ENCODE assay signal across 26 cellular contexts in the genomic region with DNA sequence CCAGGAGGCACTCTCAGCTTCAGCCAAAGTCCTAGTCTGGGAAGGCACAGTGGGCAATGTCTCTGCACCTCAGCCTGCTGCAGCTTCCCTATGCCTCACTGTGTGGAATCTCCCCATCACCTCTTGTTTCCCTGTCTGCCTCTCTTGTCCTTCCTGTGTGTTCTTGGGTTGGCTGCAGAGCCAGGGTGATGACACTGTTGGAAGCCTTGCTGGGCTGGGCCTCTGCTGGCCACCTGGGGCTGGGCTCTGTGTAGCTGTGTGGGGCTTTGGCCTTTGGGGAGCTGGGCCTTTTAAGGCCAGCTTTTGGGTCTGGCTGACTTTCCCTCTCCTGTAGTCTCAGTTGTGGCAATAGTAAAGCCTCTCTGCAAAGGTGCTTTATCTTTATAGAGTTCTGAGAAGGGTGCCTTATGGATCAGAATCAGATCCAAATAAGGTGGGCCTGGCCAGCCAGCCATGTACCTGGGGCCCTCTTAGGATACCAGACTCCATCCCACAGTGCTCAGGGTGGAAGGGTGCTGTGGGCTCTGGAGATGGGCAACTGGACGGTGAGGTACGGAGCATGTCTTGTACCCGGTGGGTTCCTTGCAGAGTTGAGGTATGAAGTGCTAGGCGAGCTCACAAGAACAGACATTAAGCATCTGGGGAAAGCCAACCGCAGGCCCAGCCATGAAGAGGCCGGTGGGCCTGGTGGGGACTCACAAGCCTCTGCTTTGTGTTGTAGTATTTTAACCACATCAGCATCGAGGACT. TPM values are rescaled to one million over a fixed set of nuclear protein-coding genes. Genes with fewer than 3 reads are reported as not detected.
DNase-seq lines count a peak whose midpoint lies in the region; ATAC-seq and TF ChIP-seq lines count a peak whose summit lies in the region.
"Had no signal": no experiment of that assay in that cellular context is flagged by ENCODE, and none has a peak within 500 bp of the region (broad histone marks: within the 10 kb centered on the region; RNA-seq: fewer than 3 reads in every experiment).

No MANE protein-coding gene starts in this region.

- DNase-seq in Right ventricle myocardium inferior (ENCODE audit: missing footprints): peak; percentile 28
- DNase-seq in right atrium auricular region (ENCODE audit: low spot score): no peak
- no peak for DNase-seq in activated naive CD8-positive, alpha-beta T cell treated with anti-CD3 and anti-CD28 coated beads for 36 hours
- DNase-seq in mesenchymal stem cell: no peak
- peak; percentile 34 to 36 for DNase-seq in aorta
- DNase-seq: activated CD4-positive, alpha-beta T cell treated with anti-CD3 and anti-CD28 coated beads, Interleukin-2, amount 10 ng/mL, durations not matched to agents 24 days and 14 days; activated CD8-positive, alpha-beta memory T cell treated with anti-CD3 and anti-CD28 coated beads, Interleukin-2, amount 50 U/mL, for 4 hours; activated gamma-delta T cell treated with Interleukin-2 at 50 U/mL for 16 hours; C1 segment of cervical spinal cord; Kasumi-1; left cardiac atrium; NCI-H1694; NK-92 treated with Interleukin-12 subunit alpha and Interleukin-12 subunit beta, amount 100 ng/mL, for 24 hours; stimulated activated CD4-positive, alpha-beta T cell treated with anti-CD3 and anti-CD28 coated beads, Interleukin-2, amount 100 ng/mL, for 48 hours; stimulated activated naive CD4-positive, alpha-beta T cell; T-helper 1 cell; testis; uterus had no signal

- H3K9me3 ChIP-seq in right atrium auricular region: no peaks in the 10 kb centered on the region
- no peaks in the 10 kb centered on the region for H3K9me3 ChIP-seq in mesenchymal stem cell (ENCODE audit: control insufficient read depth, low read length)
- H3K9me3 ChIP-seq in aorta (ENCODE audit: control insufficient read depth, low read length): no peaks in the 10 kb centered on the region
- H3K9me3 ChIP-seq: testis, uterus had no signal

- intact Hi-C loops in Right ventricle myocardium inferior (cut with DNase I): no loop called here
- intact Hi-C loops in aorta (cut with DNase I): no loop called here

- TF ChIP-seq CTCF in right atrium auricular region (IDR thresholded peaks at IDR 0.05): no peak

- no peak overlapping the region for H2BK12ac ChIP-seq in mesenchymal stem cell (ENCODE audit: low read length in 2 of 2)

- peaks cover 39% of the 10 kb centered on the region for H3K79me1 ChIP-seq in mesenchymal stem cell (replicated peaks; ENCODE audit: low read length, poor library complexity, severe bottlenecking)

- H3K27ac Mint-ChIP-seq in activated naive CD8-positive, alpha-beta T cell treated with anti-CD3 and anti-CD28 coated beads for 36 hours: peak overlapping the region; percentile 54
- H3K27ac Mint-ChIP-seq: activated CD4-positive, alpha-beta T cell treated with anti-CD3 and anti-CD28 coated beads, Interleukin-2, amount 10 ng/mL, durations not matched to agents 24 days and 14 days; memory B cell had no signal

- no peak overlapping the region for H2BK15ac ChIP-seq in mesenchymal stem cell (ENCODE audit: low read depth, poor library complexity, severe bottlenecking)

- no peaks in the 10 kb centered on the region for H3K27me3 Mint-ChIP-seq in activated naive CD8-positive, alpha-beta T cell treated with anti-CD3 and anti-CD28 coated beads for 36 hours
- H3K27me3 Mint-ChIP-seq: activated CD4-positive, alpha-beta T cell treated with anti-CD3 and anti-CD28 coated beads, Interleukin-2, amount 10 ng/mL, durations not matched to agents 24 days and 14 days; central memory CD8-positive, alpha-beta T cell; memory B cell had no signal

- ATAC-seq in Right ventricle myocardium inferior: no peak
- no peak for ATAC-seq in aorta (ENCODE audit: low FRiP score)
- ATAC-seq in HG03469 (IDR thresholded peaks at IDR 0.05; ENCODE audit: unreplicated experiment): no peak
- no peak for ATAC-seq in HG03521 (IDR thresholded peaks at IDR 0.05; ENCODE audit: unreplicated experiment)
- ATAC-seq: GM12878, left cardiac atrium had no signal

- H3K36me3 ChIP-seq in right atrium auricular region: peaks cover 77% of the 10 kb centered on the region
- H3K36me3 ChIP-seq in mesenchymal stem cell (ENCODE audit: control insufficient read depth in 1 of 2, insufficient read depth in 2 of 2, low read depth in 1 of 2, low read length in 2 of 2): peaks cover 82 to 89% of the 10 kb centered on the region in 2 experiments
- peaks cover 0 to 14% of the 10 kb centered on the region in 2 donors for H3K36me3 ChIP-seq in aorta (ENCODE audit: control insufficient read depth in 1 of 2, insufficient read depth in 2 of 2, low read length in 1 of 2)
- H3K36me3 ChIP-seq: uterus had no signal

- no peak overlapping the region for H3K14ac ChIP-seq in mesenchymal stem cell (ENCODE audit: low read length in 2 of 2)

- H2AK5ac ChIP-seq in mesenchymal stem cell (ENCODE audit: low read length, severe bottlenecking): no peak overlapping the region

- peaks cover 28% of the 10 kb centered on the region for H3K4me1 Mint-ChIP-seq in activated naive CD8-positive, alpha-beta T cell treated with anti-CD3 and anti-CD28 coated beads for 36 hours
- H3K4me1 Mint-ChIP-seq: memory B cell had no signal

- no peak overlapping the region for H3K4me2 ChIP-seq in mesenchymal stem cell (ENCODE audit: low read length, poor library complexity, severe bottlenecking)

- H3K18ac ChIP-seq in mesenchymal stem cell (ENCODE audit: low read depth in 1 of 2, low read length in 2 of 2): no peak overlapping the region

- H3K27me3 ChIP-seq in right atrium auricular region (no peaks in the 10 kb centered on the region), mesenchymal stem cell (ENCODE audit: control insufficient read depth in 1 of 2, insufficient read depth in 1 of 2, low read length in 2 of 2) (no peaks in the 10 kb centered on the region), aorta (ENCODE audit: control insufficient read depth in 1 of 2, insufficient read depth in 2 of 2, low read length in 1 of 2) (no peaks in the 10 kb centered on the region)
- H3K27me3 ChIP-seq: testis, uterus had no signal

- H3K4ac ChIP-seq in mesenchymal stem cell (ENCODE audit: low read depth in 1 of 2, low read length in 2 of 2): no peak overlapping the region

- no peaks in the 10 kb centered on the region for H3K9me3 Mint-ChIP-seq in activated naive CD8-positive, alpha-beta T cell treated with anti-CD3 and anti-CD28 coated beads for 36 hours
- H3K9me3 Mint-ChIP-seq: activated CD4-positive, alpha-beta T cell treated with anti-CD3 and anti-CD28 coated beads, Interleukin-2, amount 10 ng/mL, durations not matched to agents 24 days and 14 days; central memory CD8-positive, alpha-beta T cell; memory B cell had no signal

- H3K23ac ChIP-seq in mesenchymal stem cell (ENCODE audit: low read length in 2 of 2): no peak overlapping the region

- H2AFZ ChIP-seq in mesenchymal stem cell (ENCODE audit: low read depth, low read length): no peak overlapping the region

- no peak overlapping the region for H2BK5ac ChIP-seq in mesenchymal stem cell (ENCODE audit: low read depth, low read length, poor library complexity, severe bottlenecking)

- H3K36me3 Mint-ChIP-seq in activated naive CD8-positive, alpha-beta T cell treated with anti-CD3 and anti-CD28 coated beads for 36 hours: peaks cover 31% of the 10 kb centered on the region

- H3K4me1 ChIP-seq in right atrium auricular region: no peaks in the 10 kb centered on the region
- peaks cover 15% of the 10 kb centered on the region for H3K4me1 ChIP-seq in mesenchymal stem cell (ENCODE audit: control insufficient read depth, insufficient read depth, low read depth, low read length)
- H3K4me1 ChIP-seq in aorta (ENCODE audit: control insufficient read depth in 1 of 2, insufficient read depth in 2 of 2, low read length in 2 of 2): no peaks in the 10 kb centered on the region
- H3K4me1 ChIP-seq: testis, uterus had no signal

- H3K27ac ChIP-seq in right atrium auricular region (no peak overlapping the region), mesenchymal stem cell (ENCODE audit: low read length, poor library complexity, severe bottlenecking) (no peak overlapping the region), aorta (ENCODE audit: low read depth in 1 of 2, low read length in 2 of 2) (no peak overlapping the region)
- H3K27ac ChIP-seq: testis, uterus had no signal

- H3K9ac ChIP-seq in mesenchymal stem cell (ENCODE audit: low read length): peak overlapping the region; percentile 16

- H3K4me3 ChIP-seq in right atrium auricular region (no peak overlapping the region), mesenchymal stem cell (ENCODE audit: insufficient read depth in 1 of 2, low read depth in 1 of 2, low read length in 2 of 2) (no peak overlapping the region), aorta (ENCODE audit: low read length in 2 of 2) (no peak overlapping the region)
- H3K4me3 ChIP-seq: GM12878, testis, uterus had no signal

- no peak overlapping the region for H2BK120ac ChIP-seq in mesenchymal stem cell (ENCODE audit: low read depth, low read length)

- no peak overlapping the region for H4K91ac ChIP-seq in mesenchymal stem cell (ENCODE audit: low read length)

- no peak overlapping the region for H3K4me3 Mint-ChIP-seq in activated naive CD8-positive, alpha-beta T cell treated with anti-CD3 and anti-CD28 coated beads for 36 hours
- H3K4me3 Mint-ChIP-seq: activated CD4-positive, alpha-beta T cell treated with anti-CD3 and anti-CD28 coated beads, Interleukin-2, amount 10 ng/mL, durations not matched to agents 24 days and 14 days; central memory CD8-positive, alpha-beta T cell; memory B cell had no signal

- no peak overlapping the region for H4K8ac ChIP-seq in mesenchymal stem cell (ENCODE audit: low read length)

- WGBS in mesenchymal stem cell: 97% methylated on average over 7 of the region's 7 CpGs
- whole genome bisulfite sequencing in aorta, 2 donors: 92 to 95% methylated on average over 7 of the region's 7 CpGs

RNA-seq across cellular contexts. Expression of gene RANBP1, which starts 10.3 kb away (rescaled TPM):
- total RNA-seq in Right ventricle myocardium inferior: 42.7 TPM
- total RNA-seq in right atrium auricular region: 10 to 100 TPM; 63.6 to 96.5 TPM
- total RNA-seq in activated naive CD8-positive, alpha-beta T cell treated with anti-CD3 and anti-CD28 coated beads for 36 hours: 100 to 1,000 TPM; 492 to 506 TPM
- 126 TPM for polyA plus RNA-seq in mesenchymal stem cell (2013, experiment 1 of 2)
- polyA plus RNA-seq in mesenchymal stem cell (2013, experiment 2 of 2): 125 TPM
- 10 to 100 TPM; 49.8 to 54.7 TPM for total RNA-seq in aorta
- polyA plus RNA-seq in aorta: 10 to 100 TPM; 57.6 to 75.0 TPM

RNA-seq across cellular contexts. Expression of gene TRMT2A, which starts 11.4 kb away (rescaled TPM):
- total RNA-seq in Right ventricle myocardium inferior (24.5 TPM), right atrium auricular region (10 to 100 TPM; 16.0 to 17.6 TPM), aorta (10 to 100 TPM; 42.5 to 49.8 TPM)
- 100 to 1,000 TPM; 124 to 139 TPM for total RNA-seq in activated naive CD8-positive, alpha-beta T cell treated with anti-CD3 and anti-CD28 coated beads for 36 hours
- 20.4 TPM for polyA plus RNA-seq in mesenchymal stem cell (2013, experiment 1 of 2)
- polyA plus RNA-seq in mesenchymal stem cell (2013, experiment 2 of 2): 22.5 TPM
- polyA plus RNA-seq in aorta: 100 to 1,000 TPM in 1 of 2 donors, 10 to 100 TPM in 1; 15.9 to 152 TPM

RNA-seq across cellular contexts. Expression of gene DGCR8, which starts 25.6 kb away (rescaled TPM):
- 18.0 TPM for total RNA-seq in Right ventricle myocardium inferior
- total RNA-seq in right atrium auricular region: 10 to 100 TPM in 1 of 2 donors, 1 to 10 TPM in 1; 8.3 to 12.1 TPM
- 10 to 100 TPM; 42.6 to 47.0 TPM for total RNA-seq in activated naive CD8-positive, alpha-beta T cell treated with anti-CD3 and anti-CD28 coated beads for 36 hours
- 11.9 TPM for polyA plus RNA-seq in mesenchymal stem cell (2013, experiment 1 of 2)
- 11.1 TPM for polyA plus RNA-seq in mesenchymal stem cell (2013, experiment 2 of 2)
- 10 to 100 TPM; 31.9 to 43.9 TPM for total RNA-seq in aorta
- 10 to 100 TPM in 1 of 2 donors, 1 to 10 TPM in 1; 5.5 to 22.5 TPM for polyA plus RNA-seq in aorta

RNA-seq across cellular contexts. Expression of gene ZDHHC8, which starts 26.0 kb away (rescaled TPM):
- total RNA-seq in Right ventricle myocardium inferior (44.4 TPM), right atrium auricular region (10 to 100 TPM; 13.5 to 16.6 TPM), aorta (10 to 100 TPM; 56.0 to 71.9 TPM)
- total RNA-seq in activated naive CD8-positive, alpha-beta T cell treated with anti-CD3 and anti-CD28 coated beads for 36 hours: 10 to 100 TPM; 63.4 to 66.6 TPM
- polyA plus RNA-seq in mesenchymal stem cell (2013, experiment 1 of 2): 53.0 TPM
- polyA plus RNA-seq in mesenchymal stem cell (2013, experiment 2 of 2): 50.1 TPM
- 10 to 100 TPM in 1 of 2 donors, 1 to 10 TPM in 1; 6.3 to 37.1 TPM for polyA plus RNA-seq in aorta

RNA-seq across cellular contexts. Expression of gene CCDC188, which starts 45.2 kb away (rescaled TPM):
- 0.32 TPM for total RNA-seq in Right ventricle myocardium inferior
- total RNA-seq in right atrium auricular region: under 1 TPM in 1 of 2 donors, not detected in 1; 0.43 TPM
- not detected for total RNA-seq in activated naive CD8-positive, alpha-beta T cell treated with anti-CD3 and anti-CD28 coated beads for 36 hours
- not detected for polyA plus RNA-seq in mesenchymal stem cell (2013, experiment 1 of 2)
- polyA plus RNA-seq in mesenchymal stem cell (2013, experiment 2 of 2): not detected
- total RNA-seq in aorta: 1 to 10 TPM in 1 of 2 donors, under 1 TPM in 1; 0.78 to 4.0 TPM
- polyA plus RNA-seq in aorta: not detected
- total RNA-seq: activated CD4-positive, alpha-beta T cell treated with anti-CD3 and anti-CD28 coated beads, Interleukin-2, amount 10 ng/mL, durations not matched to agents 24 days and 14 days; astrocyte; GM12878; H4 had no signal
- polyA plus RNA-seq: AG04450, GM12878 had no signal

Comparison
In these comparisons a context has a peak if more than half of its experiments do, and no peak if none do; other contexts are left out.
1. DNase-seq: peak in Right ventricle myocardium inferior (single experiment) and aorta (2 of 2); none in right atrium auricular region (single experiment), activated naive CD8-positive, alpha-beta T cell treated with anti-CD3 and anti-CD28 coated beads for 36 hours (single experiment) and mesenchymal stem cell (single experiment).
2. RNA of gene RANBP1, which starts 10.3 kb away (total RNA-seq): 492 to 506 TPM in activated naive CD8-positive, alpha-beta T cell treated with anti-CD3 and anti-CD28 coated beads for 36 hours; 63.6 to 96.5 TPM in right atrium auricular region, 49.8 to 54.7 TPM in aorta and 42.7 TPM in Right ventricle myocardium inferior (single experiment); every median in the first group is over 4 times any median in the second.